In the genomic region with DNA sequence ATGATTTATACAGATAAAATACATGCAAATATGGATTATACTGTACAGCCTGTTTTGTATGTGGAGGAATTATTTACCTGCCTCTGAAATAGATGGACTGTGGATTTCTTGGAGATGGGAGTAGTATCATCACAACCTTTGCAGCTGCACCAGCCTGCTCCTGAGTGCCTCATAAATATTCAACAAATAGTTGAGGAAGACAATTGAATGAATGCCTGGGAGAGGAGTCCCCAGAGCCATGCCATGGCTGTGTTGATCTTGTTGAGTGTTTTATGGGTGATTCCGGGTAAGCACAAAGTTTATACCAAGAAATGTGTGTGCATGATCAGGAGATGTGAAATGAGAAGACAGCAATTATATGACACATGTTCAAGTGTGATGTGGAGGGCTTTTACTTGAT, we compare ENCODE assay signal across 24 cellular contexts.
"Had no signal": no experiment of that assay in that cellular context is flagged by ENCODE, and none has a peak within 500 bp of the region (broad histone marks: within the 10 kb centered on the region; RNA-seq: fewer than 3 reads in every experiment).

No MANE protein-coding gene starts in this region.

- DNase-seq: IMR-90, Karpas-422, KG1, MG63, NCI-H1092, NCI-H1105 treated with DMSO at 0.1 percent for 48 hours, NCI-H1417 treated with DMSO at 0.1 percent for 48 hours, NCI-H146, NCI-H1694 treated with DMSO at 0.1 percent for 48 hours, NCI-H1930, NCI-H2081, NCI-H2107, NCI-H2171 treated with DMSO at 0.1 percent for 48 hours, NCI-H345, NCI-H446 treated with DMSO at 0.1 percent for 48 hours, NCI-H524, NCI-H69, NCI-H774, PC-3, SHP77 had no signal

- ATAC-seq: HepG2, Panc1, PC-3, SK-N-SH treated with all-trans-retinoic acid at 6 μM for 48 hours had no signal

- H3K27me3 ChIP-seq: MG63 had no signal

- H3K27ac ChIP-seq: RWPE1 had no signal

- H3K9me3 ChIP-seq: MG63 had no signal

- H3K36me3 ChIP-seq: MG63 had no signal

- H3K4me3 ChIP-seq: MG63 had no signal
